ENCODE assay signal across 10 cellular contexts in genomic region chr3:13009946-13010315, GRCh38.
DNase-seq lines count a peak whose midpoint lies in the region; ATAC-seq, FAIRE-seq and TF ChIP-seq lines count a peak whose summit lies in the region.
"Had no signal": no experiment of that assay in that cellular context is flagged by ENCODE, and none has a peak within 500 bp of the region (broad histone marks: within the 10 kb centered on the region; RNA-seq: fewer than 3 reads in every experiment).

No MANE protein-coding gene starts in this region.

- TF ChIP-seq EP300 in HepG2 (IDR thresholded peaks at IDR 0.05; ENCODE audit: low read depth in 2 of 2, low read length in 2 of 2), result no peak
- TF ChIP-seq EP300 in HepG2 (CRISPR knock-in tag; IDR thresholded peaks at IDR 0.05; ENCODE audit: borderline replicate concordance), result no peak
- no peak for TF ChIP-seq EP300 in upper lobe of left lung (IDR thresholded peaks at IDR 0.05)

- H3K79me2 ChIP-seq in HepG2 (ENCODE audit: insufficient read depth, low read length), result no peaks in the 10 kb centered on the region

- no peak for TF ChIP-seq RAD21 in HepG2 (CRISPR knock-in tag; IDR thresholded peaks at IDR 0.05)

- H3K4me2 ChIP-seq in HepG2 (ENCODE audit: low read depth, low read length), result no peak overlapping the region

- in situ Hi-C loops in HepG2 (cut with HindIII; ENCODE audit: extremely low pct_ligation_motif_present, low pct_unique_long_range_greater_than_20kb), result no loop called here

- intact Hi-C loops in activated B cell treated with CpG ODN at 0.5 μM for 24 hours (cut with micrococcal nuclease) (loop anchor here (1.0 kb wide), 2 partner anchors 8 to 36 kb away; no protein-coding TSS in a partner anchor), HepG2 (cut with micrococcal nuclease; ENCODE audit: unreplicated experiment) (no loop called here)

- H3K9me3 ChIP-seq in HepG2 (ENCODE audit: low read length) (no peaks in the 10 kb centered on the region), upper lobe of left lung (no peaks in the 10 kb centered on the region)

- TF ChIP-seq POLR2A in HepG2 (IDR thresholded peaks at IDR 0.05; ENCODE audit: insufficient read depth in 1 of 2, low read depth in 2 of 2, low read length in 2 of 2) (no peak), upper lobe of left lung (IDR thresholded peaks at IDR 0.05) (no peak)

- peak overlapping the region; percentile 87 for H3K27ac Mint-ChIP-seq in activated naive CD4-positive, alpha-beta T cell treated with anti-CD3 and anti-CD28 coated beads, Interleukin-2, amount 50 U/mL, for 24 hours
- peak overlapping the region; percentile 95 for H3K27ac Mint-ChIP-seq in activated B cell treated with CpG ODN at 0.5 μM for 24 hours
- H3K27ac Mint-ChIP-seq in WTC11, result no peak overlapping the region

- no peak for DNase-seq in activated naive CD4-positive, alpha-beta T cell (lab: John Stamatoyannopoulos, UW)
- DNase-seq in activated B cell treated with CpG ODN at 0.5 μM for 24 hours (no peak), HepG2 (ENCODE audit: low spot score) (no peak), upper lobe of left lung (no peak), WTC11 (ENCODE audit: low spot score) (no peak)
- no peak for DNase-seq in activated effector memory CD4-positive, alpha-beta T cell treated with Interleukin-2 at 50 U/mL for 16 hours
- DNase-seq: EL, NCI-H524 treated with DMSO at 0.1 percent for 48 hours had no signal

- no peaks in the 10 kb centered on the region for H3K9me3 Mint-ChIP-seq in activated naive CD4-positive, alpha-beta T cell treated with anti-CD3 and anti-CD28 coated beads, Interleukin-2, amount 50 U/mL, for 24 hours
- H3K9me3 Mint-ChIP-seq in activated B cell treated with CpG ODN at 0.5 μM for 24 hours (no peaks in the 10 kb centered on the region), WTC11 (no peaks in the 10 kb centered on the region)

- TF ChIP-seq CTCF in activated B cell treated with CpG ODN at 0.5 μM for 24 hours (IDR thresholded peaks at IDR 0.05) (no peak), HepG2 (CRISPR knock-in tag; IDR thresholded peaks at IDR 0.05) (no peak), upper lobe of left lung (IDR thresholded peaks at IDR 0.05) (no peak), WTC11 (IDR thresholded peaks at IDR 0.05) (no peak)

- H3K4me3 Mint-ChIP-seq in activated naive CD4-positive, alpha-beta T cell treated with anti-CD3 and anti-CD28 coated beads, Interleukin-2, amount 50 U/mL, for 24 hours, result peak overlapping the region; percentile 57
- H3K4me3 Mint-ChIP-seq in activated B cell treated with CpG ODN at 0.5 μM for 24 hours (peak overlapping the region; percentile 87), WTC11 (no peak overlapping the region)

- peaks cover 8% of the 10 kb centered on the region for H3K4me1 ChIP-seq in HepG2 (ENCODE audit: insufficient read depth, low read length)
- H3K4me1 ChIP-seq in upper lobe of left lung, result peaks cover 35 to 72% (median 48%) of the 10 kb centered on the region in 4 donors

- peaks cover 98% of the 10 kb centered on the region for H3K4me1 Mint-ChIP-seq in activated naive CD4-positive, alpha-beta T cell treated with anti-CD3 and anti-CD28 coated beads, Interleukin-2, amount 50 U/mL, for 24 hours
- H3K4me1 Mint-ChIP-seq in activated B cell treated with CpG ODN at 0.5 μM for 24 hours (peaks cover 99% of the 10 kb centered on the region), WTC11 (peaks cover 20% of the 10 kb centered on the region)

- H3K9ac ChIP-seq in HepG2 (ENCODE audit: insufficient read depth, low read depth, low read length), result no peak overlapping the region

- CTCF ChIA-PET in activated B cell treated with CpG ODN at 0.5 μM for 24 hours (lab: Charles Lee) (interaction anchor here (0.8 to 4.8 kb wide), 5 partner anchors 11 to 45 kb away, joined by 3 to 18 read pairs (median 5); no protein-coding TSS in a partner anchor), HepG2 (lab: Yijun Ruan, JAX; ENCODE audit: low intra/inter-chr PET ratio, low total read pairs) (no interaction called here), WTC11 (lab: Charles Lee) (interaction anchor here (1.0 to 4.3 kb wide), 3 partner anchors 12 to 26 kb away, joined by 3 to 15 read pairs (median 11); no protein-coding TSS in a partner anchor)

- no peaks in the 10 kb centered on the region for H3K27me3 Mint-ChIP-seq in activated naive CD4-positive, alpha-beta T cell treated with anti-CD3 and anti-CD28 coated beads, Interleukin-2, amount 50 U/mL, for 24 hours
- H3K27me3 Mint-ChIP-seq in activated B cell treated with CpG ODN at 0.5 μM for 24 hours (no peaks in the 10 kb centered on the region), WTC11 (ENCODE audit: low read depth) (no peaks in the 10 kb centered on the region)

- no peaks in the 10 kb centered on the region for H3K36me3 ChIP-seq in HepG2 (replicated peaks in 1 of 2; ENCODE audit: control insufficient read depth in 1 of 2, insufficient read depth in 2 of 2, low read length in 2 of 2)
- H3K36me3 ChIP-seq in upper lobe of left lung, result no peaks in the 10 kb centered on the region

- no peaks in the 10 kb centered on the region for H3K36me3 Mint-ChIP-seq in activated naive CD4-positive, alpha-beta T cell treated with anti-CD3 and anti-CD28 coated beads, Interleukin-2, amount 50 U/mL, for 24 hours
- H3K36me3 Mint-ChIP-seq in activated B cell treated with CpG ODN at 0.5 μM for 24 hours (ENCODE audit: low read depth) (peaks cover 61% of the 10 kb centered on the region), WTC11 (no peaks in the 10 kb centered on the region)

- BruUV-seq in HepG2 (replicated peaks; lab: Mats Ljungman, UMichigan), result no TSS peak

- no peak for FAIRE-seq in HepG2 (lab: Jason Lieb, UNC)

- 96% methylated on average over 5 of the region's 7 CpGs for WGBS in HepG2 (ENCODE audit: low lambda C conversion rate)
- WGBS in upper lobe of left lung, 2 donors, result 93 to 97% methylated on average over 7 of the region's 7 CpGs

- POLR2A ChIA-PET in activated B cell treated with CpG ODN at 0.5 μM for 24 hours (lab: Charles Lee), result interaction anchor here (0.9 to 18.4 kb wide), 7 partner anchors 8 to 76 kb away, joined by 3 to 465 read pairs (median 33); no protein-coding TSS in a partner anchor
- POLR2A ChIA-PET in HepG2 (lab: Yijun Ruan, JAX), result no interaction called here
- POLR2A ChIA-PET in WTC11 (lab: Charles Lee), result no interaction called here

- H2AFZ ChIP-seq in HepG2 (ENCODE audit: low read length), result no peak overlapping the region

- H3K27ac ChIP-seq in HepG2 (ENCODE audit: extremely low read length, insufficient read depth, low read length), result no peak overlapping the region
- peak overlapping the region; percentile 93 to 96 (median 94) for H3K27ac ChIP-seq in upper lobe of left lung

- no peaks in the 10 kb centered on the region for H3K27me3 ChIP-seq in HepG2 (ENCODE audit: control insufficient read depth in 1 of 2, insufficient read depth in 2 of 2, low read length in 2 of 2)
- no peaks in the 10 kb centered on the region for H3K27me3 ChIP-seq in upper lobe of left lung

- H4K20me1 ChIP-seq in HepG2 (ENCODE audit: insufficient read depth, low read length), result 0 out of 2 replicates have a peak, but pooled peaks cover 4% of the 10 kb centered on the region

- ATAC-seq in activated B cell treated with CpG ODN at 0.5 μM for 24 hours (ENCODE audit: low read depth) (no peak), HepG2 (no peak), upper lobe of left lung (ENCODE audit: low FRiP score in 2 of 2) (no peak), GM21390 (IDR thresholded peaks at IDR 0.05; ENCODE audit: unreplicated experiment) (no peak), WTC11 (no peak)

- H3K4me3 ChIP-seq in HepG2 (replicated peaks in 1 of 3; ENCODE audit: insufficient read depth in 1 of 3, low read depth in 2 of 3, low read length in 3 of 3) (no peak overlapping the region), upper lobe of left lung (peak overlapping the region in 1 of 4 donors; percentile 9)

TF ChIP-seq in HepG2, 621 proteins besides CTCF, POLR2A, EP300 and RAD21:
- TF ChIP-seq, protein P1, sequence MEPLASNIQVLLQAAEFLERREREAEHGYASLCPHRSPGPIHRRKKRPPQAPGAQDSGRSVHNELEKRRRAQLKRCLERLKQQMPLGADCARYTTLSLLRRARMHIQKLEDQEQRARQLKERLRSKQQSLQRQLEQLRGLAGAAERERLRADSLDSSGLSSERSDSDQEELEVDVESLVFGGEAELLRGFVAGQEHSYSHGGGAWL (CRISPR knock-in tag; IDR thresholded peaks at IDR 0.05), result no peak
- TF ChIP-seq ZNF629 (CRISPR knock-in tag; conservative IDR thresholded peaks at IDR 0.05), result 0 out of 2 replicates have a peak, but pooled peaks have one; percentile 42
- TF ChIP-seq SP2 (CRISPR knock-in tag; IDR thresholded peaks at IDR 0.05), result no peak
- TF ChIP-seq ARNTL (CRISPR knock-in tag; IDR thresholded peaks at IDR 0.05), result no peak
- no peak for TF ChIP-seq TCF7 (IDR thresholded peaks at IDR 0.05; ENCODE audit: low read depth)
- TF ChIP-seq TSC22D2 (CRISPR knock-in tag; IDR thresholded peaks at IDR 0.05; ENCODE audit: borderline replicate concordance), result no peak
- TF ChIP-seq ATM (IDR thresholded peaks at IDR 0.05; ENCODE audit: borderline replicate concordance), result no peak
- TF ChIP-seq ARNT (IDR thresholded peaks at IDR 0.05), result no peak

TF ChIP-seq in WTC11, 78 proteins besides CTCF, POLR2A, EP300 and RAD21:
- TF ChIP-seq MAX (CRISPR knock-in tag; IDR thresholded peaks at IDR 0.05), result no peak
- no peak for TF ChIP-seq ESRRA (CRISPR knock-in tag; IDR thresholded peaks at IDR 0.05; ENCODE audit: borderline replicate concordance)
